12 cellular contexts compared by ENCODE assay signal in genomic region chr9:133572821-133573361, GRCh38. TPM values are rescaled to one million over a fixed set of nuclear protein-coding genes. Genes with fewer than 3 reads are reported as not detected.
DNase-seq lines count a peak whose midpoint lies in the region; ATAC-seq and TF ChIP-seq lines count a peak whose summit lies in the region.
"Had no signal": no experiment of that assay in that cellular context is flagged by ENCODE, and none has a peak within 500 bp of the region (broad histone marks: within the 10 kb centered on the region; RNA-seq: fewer than 3 reads in every experiment).

No MANE protein-coding gene starts in this region.

- no peak for TF ChIP-seq POLR2A in sigmoid colon (IDR thresholded peaks at IDR 0.05)

- no peaks in the 10 kb centered on the region for H3K9me3 Mint-ChIP-seq in CD8-positive, alpha-beta memory T cell
- H3K9me3 Mint-ChIP-seq in osteocyte (ENCODE audit: unreplicated experiment), result no peaks in the 10 kb centered on the region
- H3K9me3 Mint-ChIP-seq: CD8-positive, alpha-beta T cell; neural progenitor cell had no signal

- H3K36me3 Mint-ChIP-seq in CD8-positive, alpha-beta memory T cell, result no peaks in the 10 kb centered on the region
- no peaks in the 10 kb centered on the region for H3K36me3 Mint-ChIP-seq in osteocyte (ENCODE audit: unreplicated experiment)
- H3K36me3 Mint-ChIP-seq: CD8-positive, alpha-beta T cell; neural progenitor cell had no signal

- CTCF ChIA-PET in RWPE1 (lab: Yijun Ruan, JAX), result interaction anchor here (0.6 kb wide), 1 partner anchor 511 kb away, joined by 3 read pairs; no protein-coding TSS in a partner anchor
- CTCF ChIA-PET in CD8-positive, alpha-beta memory T cell (lab: Charles Lee), result no interaction called here

- no peak for TF ChIP-seq EP300 in sigmoid colon (IDR thresholded peaks at IDR 0.05)

- H3K27me3 Mint-ChIP-seq in CD8-positive, alpha-beta memory T cell, result peaks cover 0 to 26% of the 10 kb centered on the region in 2 donors
- H3K27me3 Mint-ChIP-seq in osteocyte (ENCODE audit: unreplicated experiment), result peaks cover 29% of the 10 kb centered on the region

- 55 to 68% methylated on average over 15 of the region's 15 CpGs for WGBS in sigmoid colon, 2 donors

- intact Hi-C loops in left cardiac atrium (cut with DNase I), result no loop called here
- intact Hi-C loops in sigmoid colon (cut with DNase I), result no loop called here

- H3K9me3 ChIP-seq in sigmoid colon, result no peaks in the 10 kb centered on the region
- H3K9me3 ChIP-seq in CD8-positive, alpha-beta memory T cell (ENCODE audit: low read length), result no peaks in the 10 kb centered on the region

- H3K4me1 ChIP-seq in sigmoid colon, result peaks cover 0 to 41% (median 35%) of the 10 kb centered on the region in 4 donors
- H3K4me1 ChIP-seq in CD8-positive, alpha-beta memory T cell (ENCODE audit: insufficient read depth, low read length), result no peaks in the 10 kb centered on the region

- peak; percentile 83 to 91 for ATAC-seq in left cardiac atrium
- ATAC-seq: CD8-positive, alpha-beta T cell had no signal

- H3K4me3 ChIP-seq in sigmoid colon, result peak overlapping the region in 1 of 4 donors; percentile 9
- no peak overlapping the region for H3K4me3 ChIP-seq in CD8-positive, alpha-beta memory T cell (ENCODE audit: low read length)
- H3K4me3 ChIP-seq: neural progenitor cell had no signal

- H3K4me1 Mint-ChIP-seq in CD8-positive, alpha-beta memory T cell, result no peaks in the 10 kb centered on the region
- peaks cover 10% of the 10 kb centered on the region for H3K4me1 Mint-ChIP-seq in osteocyte (ENCODE audit: unreplicated experiment)

- no peaks in the 10 kb centered on the region for H3K36me3 ChIP-seq in sigmoid colon
- H3K36me3 ChIP-seq in CD8-positive, alpha-beta memory T cell (ENCODE audit: insufficient read depth, low read length), result no peaks in the 10 kb centered on the region
- H3K36me3 ChIP-seq: neural progenitor cell had no signal

- 0 out of 2 replicates have a peak overlapping the region, but pooled peaks have one; percentile 2 for H3K27ac ChIP-seq in RWPE1
- peak overlapping the region in 3 of 4 donors; percentile 70 to 73 (median 71) for H3K27ac ChIP-seq in sigmoid colon
- H3K27ac ChIP-seq in CD8-positive, alpha-beta memory T cell (ENCODE audit: low read depth, low read length), result no peak overlapping the region
- H3K27ac ChIP-seq: neural progenitor cell had no signal

- TF ChIP-seq CTCF in RWPE1 (conservative IDR thresholded peaks at IDR 0.05; ENCODE audit: low read depth) (no peak), sigmoid colon (IDR thresholded peaks at IDR 0.05) (no peak), osteocyte (IDR thresholded peaks at IDR 0.05) (no peak)

- peak; percentile 10 for DNase-seq in G401 (ENCODE audit: low spot score)
- DNase-seq in RWPE1 (ENCODE audit: low spot score), result no peak
- peak; percentile 77 for DNase-seq in left cardiac atrium
- peak; percentile 93 for DNase-seq in sigmoid colon
- no peak for DNase-seq in CD8-positive, alpha-beta memory T cell
- DNase-seq in osteocyte (ENCODE audit: extremely low spot score, unreplicated experiment), result no peak
- DNase-seq in stimulated activated naive CD4-positive, alpha-beta T cell (lab: John Stamatoyannopoulos, UW), result no peak
- no peak for DNase-seq in GM19238 (ENCODE audit: insufficient read length, low spot score)
- DNase-seq: amniotic stem cell; CD8-positive, alpha-beta T cell; T-helper 9 cell had no signal

- H3K27me3 ChIP-seq in sigmoid colon, result peaks cover 0 to 13% (median 0%) of the 10 kb centered on the region in 3 donors
- no peaks in the 10 kb centered on the region for H3K27me3 ChIP-seq in CD8-positive, alpha-beta memory T cell (ENCODE audit: insufficient read depth, low read length, poor library complexity, severe bottlenecking)
- H3K27me3 ChIP-seq: neural progenitor cell had no signal

- H3K27ac Mint-ChIP-seq in CD8-positive, alpha-beta memory T cell, result peak overlapping the region in 1 of 8 donors; percentile 60
- H3K27ac Mint-ChIP-seq in osteocyte (ENCODE audit: unreplicated experiment), result no peak overlapping the region
- H3K27ac Mint-ChIP-seq: CD8-positive, alpha-beta T cell; neural progenitor cell had no signal

- H3K4me3 Mint-ChIP-seq in CD8-positive, alpha-beta memory T cell, result no peak overlapping the region
- H3K4me3 Mint-ChIP-seq in osteocyte (ENCODE audit: unreplicated experiment), result no peak overlapping the region
- H3K4me3 Mint-ChIP-seq: CD8-positive, alpha-beta T cell; neural progenitor cell had no signal

- in situ Hi-C loops in G401 (cut with HindIII; ENCODE audit: low sequenced_read_pairs), result no loop called here

- POLR2A ChIA-PET in RWPE1 (lab: Yijun Ruan, JAX; ENCODE audit: low non-redundant PET), result interaction anchor here (0.7 kb wide), 1 partner anchor 92 kb away, joined by 3 read pairs; no protein-coding TSS in a partner anchor
- POLR2A ChIA-PET in CD8-positive, alpha-beta memory T cell (lab: Charles Lee), result no interaction called here

RNA-seq across cellular contexts. Expression of gene FAM163B, which starts 36.3 kb away (rescaled TPM):
- total RNA-seq in G401 (2014; rRNA removed; shearing (Covaris generic)), result not detected in 2 replicates
- total RNA-seq in left cardiac atrium, result under 1 TPM in 1 of 2 donors, not detected in 1; 0.37 TPM
- total RNA-seq in sigmoid colon, result 1 to 10 TPM in 2 of 4 donors, under 1 TPM in 1, not detected in 1; 0.83 to 1.5 (median 1.1) TPM
- polyA plus RNA-seq in sigmoid colon, result 1 to 10 TPM in 2 of 3 donors, under 1 TPM in 1; 0.29 to 2.4 (median 1.4) TPM
- not detected for total RNA-seq in CD8-positive, alpha-beta memory T cell
- polyA plus RNA-seq in CD8-positive, alpha-beta memory T cell, result not detected
- not detected in 2 replicates for total RNA-seq in osteocyte
- total RNA-seq: CD8-positive, alpha-beta T cell had no signal

RNA-seq across cellular contexts. Expression of gene ADAMTSL2, which starts 38.4 kb away (rescaled TPM):
- not detected in 2 replicates for total RNA-seq in G401 (2014; rRNA removed; shearing (Covaris generic))
- 10 to 100 TPM; 13.9 to 16.7 TPM for total RNA-seq in left cardiac atrium
- total RNA-seq in sigmoid colon, result 1 to 10 TPM in 2 of 4 donors, under 1 TPM in 2; 0.33 to 4.2 (median 0.94) TPM
- 1 to 10 TPM in 1 of 3 donors, under 1 TPM in 2; 0.46 to 1.8 (median 0.60) TPM for polyA plus RNA-seq in sigmoid colon
- not detected for total RNA-seq in CD8-positive, alpha-beta memory T cell
- not detected for polyA plus RNA-seq in CD8-positive, alpha-beta memory T cell
- total RNA-seq in osteocyte, result 0.10 and 0.11 TPM in 2 replicates

RNA-seq across cellular contexts. Expression of gene MYMK, which starts 48.1 kb away (rescaled TPM):
- 0.64 TPM in 1 of 2 replicates, not detected in the other for total RNA-seq in G401 (2014; rRNA removed; shearing (Covaris generic))
- total RNA-seq in left cardiac atrium (not detected), sigmoid colon (not detected), osteocyte (not detected in 2 replicates)
- not detected for polyA plus RNA-seq in sigmoid colon
- not detected for total RNA-seq in CD8-positive, alpha-beta memory T cell
- not detected for polyA plus RNA-seq in CD8-positive, alpha-beta memory T cell
- total RNA-seq: CD8-positive, alpha-beta T cell had no signal

Comparison
In these comparisons a context has a peak if more than half of its experiments do, and no peak if none do; other contexts are left out.
1. DNase-seq: peak in G401 (single experiment), left cardiac atrium (single experiment) and sigmoid colon (single experiment); none in RWPE1 (single experiment), CD8-positive, alpha-beta memory T cell (0 of 5), osteocyte (single experiment), stimulated activated naive CD4-positive, alpha-beta T cell (0 of 6) and GM19238 (single experiment).